12 cellular contexts compared by ENCODE assay signal in genomic region chr7:116687801-116688201, GRCh38. TPM values are rescaled to one million over a fixed set of nuclear protein-coding genes. Genes with fewer than 3 reads are reported as not detected.
DNase-seq lines count a peak whose midpoint lies in the region; ATAC-seq, FAIRE-seq and TF ChIP-seq lines count a peak whose summit lies in the region.
"Had no signal": no experiment of that assay in that cellular context is flagged by ENCODE, and none has a peak within 500 bp of the region (broad histone marks: within the 10 kb centered on the region; RNA-seq: fewer than 3 reads in every experiment).

No MANE protein-coding gene starts in this region.

- H3K36me3 ChIP-seq in A673 (ENCODE audit: insufficient read depth, low read length, poor library complexity, severe bottlenecking) (no peaks in the 10 kb centered on the region), bronchial epithelial cell (ENCODE audit: control insufficient read depth, insufficient read depth, low read length) (peaks cover 3% of the 10 kb centered on the region), HepG2 (replicated peaks in 1 of 2; ENCODE audit: control insufficient read depth in 1 of 2, insufficient read depth in 2 of 2, low read length in 2 of 2) (no peaks in the 10 kb centered on the region), heart right ventricle (no peaks in the 10 kb centered on the region), ovary (no peaks in the 10 kb centered on the region)

- H3K4me3 Mint-ChIP-seq in T-helper 2 cell treated with Interferon-gamma antibody and Interleukin-4, amounts not matched to agents 5 μg/mL and 100 μg/mL, for 36 hours, result no peak overlapping the region
- no peak overlapping the region for H3K4me3 Mint-ChIP-seq in stimulated activated naive CD8-positive, alpha-beta T cell treated with anti-CD3 and anti-CD28 coated beads, Interleukin-15, amount 100 ng/mL, for 72 hours

- TF ChIP-seq EP300 in Ishikawa (IDR thresholded peaks at IDR 0.05; ENCODE audit: borderline replicate concordance), result peak; percentile 65; the same call in 1 of the 2 replicates
- no peak for TF ChIP-seq EP300 in HepG2 (IDR thresholded peaks at IDR 0.05; ENCODE audit: low read depth in 2 of 2, low read length in 2 of 2)
- no peak for TF ChIP-seq EP300 in HepG2 (CRISPR knock-in tag; IDR thresholded peaks at IDR 0.05; ENCODE audit: borderline replicate concordance)
- no peak for TF ChIP-seq EP300 in ovary (IDR thresholded peaks at IDR 0.05)

- peaks cover 17% of the 10 kb centered on the region for H3K27me3 Mint-ChIP-seq in T-helper 2 cell treated with Interferon-gamma antibody and Interleukin-4, amounts not matched to agents 5 μg/mL and 100 μg/mL, for 36 hours (ENCODE audit: low read depth)
- peaks cover 46% of the 10 kb centered on the region for H3K27me3 Mint-ChIP-seq in stimulated activated naive CD8-positive, alpha-beta T cell treated with anti-CD3 and anti-CD28 coated beads, Interleukin-15, amount 100 ng/mL, for 72 hours

- no peak overlapping the region for H3K27ac Mint-ChIP-seq in T-helper 2 cell treated with Interferon-gamma antibody and Interleukin-4, amounts not matched to agents 5 μg/mL and 100 μg/mL, for 36 hours
- H3K27ac Mint-ChIP-seq in stimulated activated naive CD8-positive, alpha-beta T cell treated with anti-CD3 and anti-CD28 coated beads, Interleukin-15, amount 100 ng/mL, for 72 hours, result no peak overlapping the region

- no peak for TF ChIP-seq RAD21 in Ishikawa (IDR thresholded peaks at IDR 0.05; ENCODE audit: low read depth)
- TF ChIP-seq RAD21 in HepG2 (CRISPR knock-in tag; IDR thresholded peaks at IDR 0.05), result no peak

- H3K36me3 Mint-ChIP-seq in T-helper 2 cell treated with Interferon-gamma antibody and Interleukin-4, amounts not matched to agents 5 μg/mL and 100 μg/mL, for 36 hours (ENCODE audit: low read depth), result no peaks in the 10 kb centered on the region

- POLR2A ChIA-PET in A673 (lab: Charles Lee; ENCODE audit: low non-redundant PET), result no interaction called here
- POLR2A ChIA-PET in HepG2 (lab: Yijun Ruan, JAX), result interaction anchor here (1.0 kb wide), 1 partner anchor 123 kb away, joined by 3 read pairs; no protein-coding TSS in a partner anchor

- H3K27me3 ChIP-seq in A673 (replicated peaks; ENCODE audit: insufficient read depth, low read depth, low read length, poor library complexity) (no peaks in the 10 kb centered on the region), bronchial epithelial cell (ENCODE audit: control insufficient read depth, insufficient read depth, low read length) (no peaks in the 10 kb centered on the region), HepG2 (ENCODE audit: control insufficient read depth in 1 of 2, insufficient read depth in 2 of 2, low read length in 2 of 2) (no peaks in the 10 kb centered on the region), heart right ventricle (no peaks in the 10 kb centered on the region), ovary (no peaks in the 10 kb centered on the region)
- H3K27me3 ChIP-seq: body of pancreas had no signal

- DNase-seq in A673 (ENCODE audit: low spot score) (peak; percentile 44), bronchial epithelial cell (ENCODE audit: low read depth) (peak; percentile 95), HepG2 (ENCODE audit: low spot score) (peak; percentile 10), heart right ventricle (no peak), ovary (no peak)
- no peak for DNase-seq in T-helper 2 cell treated with Interferon-gamma antibody and Interleukin-4, amounts not matched to agents 5 μg/mL and 100 μg/mL, for 36 hours (ENCODE audit: low spot score)
- no peak for DNase-seq in stimulated activated naive CD8-positive, alpha-beta T cell treated with anti-CD3 and anti-CD28 coated beads, Interleukin-15, amount 100 ng/mL, for 72 hours
- DNase-seq: activated CD4-positive, alpha-beta T cell treated with anti-CD3 and anti-CD28 coated beads, Interleukin-2, amount 50 U/mL, for 4 hours; body of pancreas; NCI-H1436 treated with DMSO at 0.1 percent for 48 hours; SHP77 had no signal

- FAIRE-seq in bronchial epithelial cell (lab: Jason Lieb, UNC), result no peak
- no peak for FAIRE-seq in HepG2 (lab: Jason Lieb, UNC)

- H3K27ac ChIP-seq in A673 (ENCODE audit: low read depth, low read length, poor library complexity, severe bottlenecking), result no peak overlapping the region
- H3K27ac ChIP-seq in HepG2 (ENCODE audit: extremely low read length, insufficient read depth, low read length), result peak overlapping the region; percentile 47
- no peak overlapping the region for H3K27ac ChIP-seq in heart right ventricle
- H3K27ac ChIP-seq in ovary, result no peak overlapping the region
- H3K27ac ChIP-seq: body of pancreas had no signal

- no peaks in the 10 kb centered on the region for H4K20me1 ChIP-seq in HepG2 (ENCODE audit: insufficient read depth, low read length)

- WGBS in HepG2 (ENCODE audit: low lambda C conversion rate), result 55% methylated on average over 7 of the region's 7 CpGs
- WGBS in heart right ventricle, 2 donors, result 38% methylated on average over 7 of the region's 7 CpGs
- 30 to 38% (median 36%) methylated on average over 7 of the region's 7 CpGs for WGBS in ovary, 3 donors

- TF ChIP-seq CTCF in A673 (conservative IDR thresholded peaks at IDR 0.05; ENCODE audit: low read depth, low read length), result no peak
- TF ChIP-seq CTCF in bronchial epithelial cell (IDR thresholded peaks at IDR 0.05; ENCODE audit: insufficient read depth, low read length, severe bottlenecking), result no peak
- TF ChIP-seq CTCF in HepG2 (CRISPR knock-in tag; IDR thresholded peaks at IDR 0.05), result no peak
- TF ChIP-seq CTCF in heart right ventricle (IDR thresholded peaks at IDR 0.05), result no peak
- no peak for TF ChIP-seq CTCF in ovary (IDR thresholded peaks at IDR 0.05)

- no peaks in the 10 kb centered on the region for H3K9me3 Mint-ChIP-seq in T-helper 2 cell treated with Interferon-gamma antibody and Interleukin-4, amounts not matched to agents 5 μg/mL and 100 μg/mL, for 36 hours
- peaks cover 5 to 9% of the 10 kb centered on the region in 2 donors for H3K9me3 Mint-ChIP-seq in stimulated activated naive CD8-positive, alpha-beta T cell treated with anti-CD3 and anti-CD28 coated beads, Interleukin-15, amount 100 ng/mL, for 72 hours

- peaks cover 28% of the 10 kb centered on the region for H3K79me2 ChIP-seq in HepG2 (ENCODE audit: insufficient read depth, low read length)

- no peak overlapping the region for H3K9ac ChIP-seq in HepG2 (ENCODE audit: insufficient read depth, low read depth, low read length)

- H3K9me3 ChIP-seq in A673 (ENCODE audit: low read depth, low read length, poor library complexity, severe bottlenecking) (no peaks in the 10 kb centered on the region), HepG2 (ENCODE audit: low read length) (no peaks in the 10 kb centered on the region), heart right ventricle (no peaks in the 10 kb centered on the region), ovary (no peaks in the 10 kb centered on the region)
- H3K9me3 ChIP-seq: body of pancreas had no signal

- ATAC-seq in HepG2, result peak; percentile 25; the same call in 1 of the 3 replicates
- ATAC-seq in heart right ventricle, result no peak
- ATAC-seq in stimulated activated naive CD8-positive, alpha-beta T cell treated with anti-CD3 and anti-CD28 coated beads, Interleukin-15, amount 100 ng/mL, for 72 hours, result no peak

- H3K4me3 ChIP-seq in A673 (ENCODE audit: low read depth, low read length, poor library complexity, severe bottlenecking), result no peak overlapping the region
- H3K4me3 ChIP-seq in bronchial epithelial cell (ENCODE audit: low read depth, low read length), result no peak overlapping the region
- H3K4me3 ChIP-seq in HepG2 (replicated peaks in 1 of 3; ENCODE audit: insufficient read depth in 1 of 3, low read depth in 2 of 3, low read length in 3 of 3), result no peak overlapping the region
- H3K4me3 ChIP-seq in heart right ventricle, result no peak overlapping the region
- H3K4me3 ChIP-seq in ovary, result no peak overlapping the region
- H3K4me3 ChIP-seq: body of pancreas had no signal

- H3K4me2 ChIP-seq in HepG2 (ENCODE audit: low read depth, low read length), result peak overlapping the region; percentile 62

- intact Hi-C loops in A673 (cut with micrococcal nuclease; ENCODE audit: unreplicated experiment) (no loop called here), HepG2 (cut with micrococcal nuclease; ENCODE audit: unreplicated experiment) (loop anchor here (5.0 kb wide), 1 partner anchor 114 kb away; no protein-coding TSS in a partner anchor), heart right ventricle (cut with DNase I) (no loop called here), ovary (cut with DNase I) (loop anchor here in 1 of 4 donors (10.0 kb wide), 1 partner anchor 107 kb away; no protein-coding TSS in a partner anchor)

- in situ Hi-C loops in HepG2 (cut with HindIII; ENCODE audit: extremely low pct_ligation_motif_present, low pct_unique_long_range_greater_than_20kb), result no loop called here

- no peaks in the 10 kb centered on the region for H3K4me1 Mint-ChIP-seq in T-helper 2 cell treated with Interferon-gamma antibody and Interleukin-4, amounts not matched to agents 5 μg/mL and 100 μg/mL, for 36 hours (ENCODE audit: low read depth)
- H3K4me1 Mint-ChIP-seq in stimulated activated naive CD8-positive, alpha-beta T cell treated with anti-CD3 and anti-CD28 coated beads, Interleukin-15, amount 100 ng/mL, for 72 hours, result no peaks in the 10 kb centered on the region

- no peak for TF ChIP-seq POLR2A in HepG2 (IDR thresholded peaks at IDR 0.05; ENCODE audit: insufficient read depth in 1 of 2, low read depth in 2 of 2, low read length in 2 of 2)
- TF ChIP-seq POLR2A in ovary (IDR thresholded peaks at IDR 0.05), result no peak

- CTCF ChIA-PET in A673 (lab: Charles Lee) (no interaction called here), HepG2 (lab: Yijun Ruan, JAX; ENCODE audit: low intra/inter-chr PET ratio, low total read pairs) (no interaction called here)

- no peak overlapping the region for H2AFZ ChIP-seq in HepG2 (ENCODE audit: low read length)

- H3K4me1 ChIP-seq in A673 (ENCODE audit: insufficient read depth, low read length, poor library complexity, severe bottlenecking) (peaks cover 5% of the 10 kb centered on the region), HepG2 (ENCODE audit: insufficient read depth, low read length) (peaks cover 47% of the 10 kb centered on the region), heart right ventricle (peaks cover 0 to 17% (median 0%) of the 10 kb centered on the region in 9 donors), ovary (ENCODE audit: insufficient read depth) (no peaks in the 10 kb centered on the region)

- BruUV-seq in A673 (replicated peaks; lab: Mats Ljungman, UMichigan) (no TSS peak), HepG2 (replicated peaks; lab: Mats Ljungman, UMichigan) (no TSS peak)

RNA-seq across cellular contexts. Expression of gene MET, which starts 15.8 kb away (rescaled TPM):
- total RNA-seq in A673 (2021) (5.7 and 6.8 TPM in 2 replicates), bronchial epithelial cell (135 and 156 TPM in 2 replicates), HepG2 (2016; rRNA removed; fragmentation: Illumina TruSeq; extraction: Trizol) (23.3 and 31.5 TPM in 2 replicates), heart right ventricle (10 to 100 TPM; 11.0 to 23.3 (median 15.6) TPM), ovary (10 to 100 TPM in 1 of 7 donors, 1 to 10 TPM in 6; 2.8 to 33.9 (median 5.8) TPM)
- 6.7 and 9.1 TPM in 2 replicates for total RNA-seq in HepG2 (2016; cell fraction: cytosol; rRNA removed; fragmentation: Illumina TruSeq; extraction: Trizol; ENCODE audit: low read depth)
- 22.2 and 30.9 TPM in 2 replicates for total RNA-seq in HepG2 (2016; cell fraction: insoluble cytoplasmic fraction; rRNA removed; fragmentation: Illumina TruSeq; extraction: Trizol)
- total RNA-seq in HepG2 (2016; cell fraction: membrane; rRNA removed; fragmentation: Illumina TruSeq; extraction: Trizol), result 13.5 and 13.7 TPM in 2 replicates
- total RNA-seq in HepG2 (2016; cell fraction: nucleus; rRNA removed; fragmentation: Illumina TruSeq; extraction: Trizol), result 41.6 and 49.0 TPM in 2 replicates
- polyA plus RNA-seq in HepG2 (2011; rRNA removed) (20.4 and 21.8 TPM in 2 replicates), heart right ventricle (1 to 10 TPM; 3.1 to 4.7 TPM), ovary (1 to 10 TPM; 1.3 to 5.9 TPM)
- polyA plus RNA-seq in HepG2 (2011; cell fraction: cytosol; rRNA removed), result 12.9 and 19.5 TPM in 2 replicates
- polyA plus RNA-seq in HepG2 (2011; cell fraction: nucleus; rRNA removed), result 10.0 and 10.1 TPM in 2 replicates
- 29.8 and 37.6 TPM in 2 replicates for polyA plus RNA-seq in HepG2 (2012)
- polyA plus RNA-seq in HepG2 (2016; cell fraction: cytosol; fragmentation: Illumina TruSeq; extraction: Trizol; ENCODE audit: low read depth), result 1.00 and 1.2 TPM in 2 replicates
- 12.2 TPM in 2 replicates for polyA plus RNA-seq in HepG2 (2016; cell fraction: insoluble cytoplasmic fraction; fragmentation: Illumina TruSeq; extraction: Trizol; ENCODE audit: low read depth)
- polyA plus RNA-seq in HepG2 (2016; cell fraction: membrane; fragmentation: Illumina TruSeq; extraction: Trizol; ENCODE audit: low read depth), result 2.8 and 2.9 TPM in 2 replicates
- polyA plus RNA-seq in HepG2 (2016; cell fraction: nucleus; fragmentation: Illumina TruSeq; extraction: Trizol; ENCODE audit: insufficient read depth, low read depth), result 21.5 and 22.5 TPM in 2 replicates
- 90.9 and 232 TPM in 2 replicates for polyA minus RNA-seq in HepG2 (2011; rRNA and poly(A)+ RNA removed; ENCODE audit: low replicate concordance)
- polyA minus RNA-seq in HepG2 (2011; cell fraction: cytosol; rRNA and poly(A)+ RNA removed), result 55.1 and 63.9 TPM in 2 replicates
- polyA minus RNA-seq in HepG2 (2011; cell fraction: nucleus; rRNA and poly(A)+ RNA removed), result 75.3 and 92.4 TPM in 2 replicates

Comparison
In these comparisons a context has a peak if more than half of its experiments do, and no peak if none do; other contexts are left out.
1. DNase-seq: peak in A673 (single experiment), bronchial epithelial cell (single experiment) and HepG2 (single experiment); none in heart right ventricle (0 of 2), ovary (0 of 5), T-helper 2 cell treated with Interferon-gamma antibody and Interleukin-4, amounts not matched to agents 5 μg/mL and 100 μg/mL, for 36 hours (single experiment) and stimulated activated naive CD8-positive, alpha-beta T cell treated with anti-CD3 and anti-CD28 coated beads, Interleukin-15, amount 100 ng/mL, for 72 hours (0 of 2).